9 cellular contexts compared by ENCODE assay signal in the genomic region with DNA sequence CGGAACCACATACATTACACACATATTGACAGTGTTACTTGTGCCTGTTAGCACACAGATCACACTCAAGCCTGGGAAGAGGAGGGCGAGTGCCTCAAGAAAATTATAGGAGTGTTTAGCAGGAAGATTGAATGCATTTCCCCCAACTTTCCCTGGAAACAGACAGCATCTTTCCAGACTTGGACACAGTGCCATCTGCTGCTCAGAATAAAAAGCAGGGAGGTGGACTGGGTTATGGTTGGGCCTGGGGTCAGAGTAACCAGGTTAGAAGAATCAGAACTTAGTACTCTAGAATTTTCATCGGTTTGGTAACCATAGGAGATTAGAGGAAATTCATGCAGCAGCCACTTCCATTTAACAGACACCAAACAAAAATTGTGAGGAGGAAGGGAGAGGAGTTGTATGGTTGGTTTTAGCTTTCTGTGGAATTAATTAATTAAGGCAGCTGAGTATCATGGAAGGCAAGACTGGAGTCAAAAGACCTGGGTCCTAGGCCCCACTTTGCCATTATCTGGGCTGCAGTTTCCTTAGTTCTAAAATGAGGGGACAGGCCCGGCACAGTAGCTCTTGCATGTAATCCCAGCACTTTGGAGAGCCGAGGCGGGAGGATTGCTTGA. TPM values are rescaled to one million over a fixed set of nuclear protein-coding genes. Genes with fewer than 3 reads are reported as not detected.
DNase-seq lines count a peak whose midpoint lies in the region; ATAC-seq, FAIRE-seq and TF ChIP-seq lines count a peak whose summit lies in the region.
"Had no signal": no experiment of that assay in that cellular context is flagged by ENCODE, and none has a peak within 500 bp of the region (broad histone marks: within the 10 kb centered on the region; RNA-seq: fewer than 3 reads in every experiment).

No MANE protein-coding gene starts in this region.

- H3K27ac ChIP-seq in neural progenitor cell (no peak overlapping the region), kidney (ENCODE audit: low read depth in 2 of 2, low read length in 2 of 2) (no peak overlapping the region)

- H4K20me1 ChIP-seq in neural progenitor cell (ENCODE audit: low read depth): no peaks in the 10 kb centered on the region

- H3K4me2 ChIP-seq in neural progenitor cell: no peak overlapping the region

- no peaks in the 10 kb centered on the region for H3K9me3 Mint-ChIP-seq in neural progenitor cell
- H3K9me3 Mint-ChIP-seq in activated naive CD4-positive, alpha-beta T cell treated with anti-CD3 and anti-CD28 coated beads, Interleukin-2, amount 50 U/mL, for 72 hours: no peaks in the 10 kb centered on the region
- H3K9me3 Mint-ChIP-seq: memory B cell had no signal

- H3K9me3 ChIP-seq in neural progenitor cell (ENCODE audit: low read depth): no peaks in the 10 kb centered on the region
- H3K9me3 ChIP-seq in kidney (ENCODE audit: control insufficient read depth in 1 of 2, low read length in 2 of 2): no peaks in the 10 kb centered on the region

- no peak overlapping the region for H3K27ac Mint-ChIP-seq in neural progenitor cell
- H3K27ac Mint-ChIP-seq in activated naive CD4-positive, alpha-beta T cell treated with anti-CD3 and anti-CD28 coated beads, Interleukin-2, amount 50 U/mL, for 72 hours: no peak overlapping the region
- H3K27ac Mint-ChIP-seq: memory B cell had no signal

- no peak for ATAC-seq in activated naive CD4-positive, alpha-beta T cell treated with anti-CD3 and anti-CD28 coated beads, Interleukin-2, amount 50 U/mL, for 72 hours

- no peak overlapping the region for H3K4me3 ChIP-seq in neural progenitor cell
- no peak overlapping the region for H3K4me3 ChIP-seq in kidney (ENCODE audit: low read length in 2 of 2)

- intact Hi-C loops in kidney (cut with DNase I): no loop called here

- H3K36me3 ChIP-seq in neural progenitor cell: no peaks in the 10 kb centered on the region
- no peaks in the 10 kb centered on the region for H3K36me3 ChIP-seq in kidney (ENCODE audit: control insufficient read depth in 1 of 2, insufficient read depth in 2 of 2, low read length in 2 of 2)

- DNase-seq in DMS114 treated with DMSO at 0.1 percent for 48 hours (lab: John Stamatoyannopoulos, UW; ENCODE audit: unreplicated experiment) (peak; percentile 7), NCI-H146 treated with DMSO at 0.1 percent for 48 hours (lab: John Stamatoyannopoulos, UW; ENCODE audit: unreplicated experiment) (peak; percentile 56), dermis blood vessel endothelial cell (peak; percentile 41), neural progenitor cell (ENCODE audit: low spot score) (peak; percentile 50), HCEC 1CT (no peak), kidney (no peak)
- no peak for DNase-seq in activated naive CD4-positive, alpha-beta T cell treated with anti-CD3 and anti-CD28 coated beads, Interleukin-2, amount 50 U/mL, for 72 hours (ENCODE audit: low spot score in 2 of 2)
- DNase-seq: T-helper 1 cell had no signal

- no peaks in the 10 kb centered on the region for H3F3A ChIP-seq in neural progenitor cell (ENCODE audit: low read depth)

- TF ChIP-seq CTCF in neural progenitor cell (IDR thresholded peaks at IDR 0.05) (peak; percentile 65), kidney (IDR thresholded peaks at IDR 0.05; ENCODE audit: borderline replicate concordance, extremely low read depth, insufficient read depth) (no peak)

- no peak for FAIRE-seq in kidney (lab: Jason Lieb, UNC)

- no peaks in the 10 kb centered on the region for H3K27me3 ChIP-seq in neural progenitor cell

- H3K9ac ChIP-seq in neural progenitor cell (no peak overlapping the region), kidney (ENCODE audit: low read length in 2 of 2) (no peak overlapping the region)

- H3K4me1 ChIP-seq in neural progenitor cell: no peaks in the 10 kb centered on the region
- no peaks in the 10 kb centered on the region for H3K4me1 ChIP-seq in kidney (ENCODE audit: control insufficient read depth in 1 of 2, insufficient read depth in 1 of 2, low read depth in 1 of 2, low read length in 2 of 2)

- no peak overlapping the region for H3K4me3 Mint-ChIP-seq in neural progenitor cell
- H3K4me3 Mint-ChIP-seq: memory B cell had no signal

- no peaks in the 10 kb centered on the region for H3K36me3 Mint-ChIP-seq in neural progenitor cell
- no peaks in the 10 kb centered on the region for H3K36me3 Mint-ChIP-seq in activated naive CD4-positive, alpha-beta T cell treated with anti-CD3 and anti-CD28 coated beads, Interleukin-2, amount 50 U/mL, for 72 hours
- H3K36me3 Mint-ChIP-seq: memory B cell had no signal

- H3K79me2 ChIP-seq in neural progenitor cell (ENCODE audit: low read depth): no peaks in the 10 kb centered on the region

- H3K27me3 Mint-ChIP-seq in neural progenitor cell (ENCODE audit: insufficient read depth, low read depth): peaks cover 9% of the 10 kb centered on the region

- no peak overlapping the region for H2AFZ ChIP-seq in neural progenitor cell (replicated peaks)

- peaks cover 14% of the 10 kb centered on the region for H3K4me1 Mint-ChIP-seq in neural progenitor cell
- H3K4me1 Mint-ChIP-seq: memory B cell had no signal

RNA-seq across cellular contexts. Expression of gene OPTN, which starts 43.4 kb away (rescaled TPM):
- 108 and 123 TPM in 2 replicates for total RNA-seq in dermis blood vessel endothelial cell
- 13.9 and 15.4 TPM in 2 replicates for total RNA-seq in neural progenitor cell (ENCODE audit: low replicate concordance)
- total RNA-seq in kidney: 55.0 TPM
- 76.9 TPM for polyA plus RNA-seq in kidney (ENCODE audit: insufficient read depth, low read depth, low replicate concordance)
- total RNA-seq in activated naive CD4-positive, alpha-beta T cell treated with anti-CD3 and anti-CD28 coated beads, Interleukin-2, amount 50 U/mL, for 72 hours: 10 to 100 TPM; 47.8 to 66.5 TPM

RNA-seq across cellular contexts. Expression of gene CCDC3, which starts 55.1 kb away (rescaled TPM):
- total RNA-seq in dermis blood vessel endothelial cell (0.28 and 1.4 TPM in 2 replicates), neural progenitor cell (ENCODE audit: low replicate concordance) (0.87 TPM in 1 of 2 replicates, not detected in the other), kidney (33.5 TPM)
- 9.7 TPM for polyA plus RNA-seq in kidney (ENCODE audit: insufficient read depth, low read depth, low replicate concordance)
- total RNA-seq in activated naive CD4-positive, alpha-beta T cell treated with anti-CD3 and anti-CD28 coated beads, Interleukin-2, amount 50 U/mL, for 72 hours: under 1 TPM in 1 of 2 donors, not detected in 1; 0.19 TPM

Comparison
In these comparisons a context has a peak if more than half of its experiments do, and no peak if none do; other contexts are left out.
1. DNase-seq: peak in DMS114 treated with DMSO at 0.1 percent for 48 hours (single experiment), NCI-H146 treated with DMSO at 0.1 percent for 48 hours (single experiment), dermis blood vessel endothelial cell (single experiment) and neural progenitor cell (single experiment); none in HCEC 1CT (single experiment), kidney (single experiment) and activated naive CD4-positive, alpha-beta T cell treated with anti-CD3 and anti-CD28 coated beads, Interleukin-2, amount 50 U/mL, for 72 hours (0 of 2).
2. RNA of gene CCDC3, which starts 55.1 kb away (total RNA-seq): 33.5 TPM in kidney (single experiment); 0.28 to 1.4 TPM in dermis blood vessel endothelial cell, 0.19 TPM in activated naive CD4-positive, alpha-beta T cell treated with anti-CD3 and anti-CD28 coated beads, Interleukin-2, amount 50 U/mL, for 72 hours and 0.87 TPM in neural progenitor cell; every median in the first group is over 10 times any median in the second.